ENCODE assay signal across 15 cellular contexts in the genomic region with DNA sequence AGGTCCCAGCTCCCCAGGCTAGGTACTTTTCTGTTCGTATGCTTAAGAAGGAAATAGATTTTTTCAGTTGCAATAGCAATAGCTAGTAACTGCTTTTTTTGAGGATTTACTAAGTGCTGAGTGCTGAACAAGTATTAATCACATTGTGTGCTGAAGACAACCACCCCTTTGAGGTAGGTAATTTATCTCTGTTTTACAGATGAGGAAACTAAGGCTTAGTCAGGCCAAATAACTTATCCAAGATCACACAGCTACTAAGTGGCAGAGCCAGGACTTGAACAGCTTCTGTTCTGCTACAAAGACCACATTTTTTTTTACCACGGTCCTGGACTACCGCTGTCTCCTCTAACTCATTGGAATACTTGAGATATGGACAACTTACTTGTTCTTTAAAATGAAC. TPM values are rescaled to one million over a fixed set of nuclear protein-coding genes. Genes with fewer than 3 reads are reported as not detected.
"Had no signal": no experiment of that assay in that cellular context is flagged by ENCODE, and none has a peak within 500 bp of the region (broad histone marks: within the 10 kb centered on the region; RNA-seq: fewer than 3 reads in every experiment).

No MANE protein-coding gene starts in this region.

- H3K27ac ChIP-seq: brain microvascular endothelial cell, ovary had no signal

- H3K36me3 ChIP-seq: ovary had no signal

- H3K9me3 Mint-ChIP-seq: activated CD4-positive, alpha-beta T cell treated with anti-CD3 and anti-CD28 coated beads, Interleukin-2, amount 10 ng/mL, durations not matched to agents 24 days and 14 days; activated T-cell treated with anti-CD3 and anti-CD28 coated beads, Interleukin-2, amount 50 U/mL, for 4 hours; neural crest cell; stimulated activated naive CD8-positive, alpha-beta T cell treated with anti-CD3 and anti-CD28 coated beads, Interleukin-15, amount 100 ng/mL, for 72 hours; WTC11 had no signal

- H3K4me3 Mint-ChIP-seq: activated CD4-positive, alpha-beta T cell treated with anti-CD3 and anti-CD28 coated beads, Interleukin-2, amount 10 ng/mL, durations not matched to agents 24 days and 14 days; activated T-cell treated with anti-CD3 and anti-CD28 coated beads, Interleukin-2, amount 50 U/mL, for 4 hours; neural crest cell; stimulated activated naive CD8-positive, alpha-beta T cell treated with anti-CD3 and anti-CD28 coated beads, Interleukin-15, amount 100 ng/mL, for 72 hours; WTC11 had no signal

- H3K4me3 ChIP-seq: ovary had no signal

- DNase-seq: activated CD4-positive, alpha-beta T cell treated with anti-CD3 and anti-CD28 coated beads, Interleukin-2, amount 10 ng/mL, durations not matched to agents 24 days and 14 days; activated T-cell treated with anti-CD3 and anti-CD28 coated beads, Interleukin-2, amount 50 U/mL, for 4 hours; amygdala; brain microvascular endothelial cell; foreskin melanocyte; head of caudate nucleus; mesenchymal stem cell; ovary; stimulated activated CD4-positive, alpha-beta T cell treated with anti-CD3 and anti-CD28 coated beads, Interleukin-12 subunit alpha, Interleukin-12 subunit beta, amount 100 ng/mL, for 4 hours; stimulated activated naive CD8-positive, alpha-beta T cell treated with anti-CD3 and anti-CD28 coated beads, Interleukin-15, amount 100 ng/mL, for 72 hours; T1000 had no signal

- H3K9me3 ChIP-seq: ovary had no signal

- H3K27me3 Mint-ChIP-seq: activated CD4-positive, alpha-beta T cell treated with anti-CD3 and anti-CD28 coated beads, Interleukin-2, amount 10 ng/mL, durations not matched to agents 24 days and 14 days; stimulated activated naive CD8-positive, alpha-beta T cell treated with anti-CD3 and anti-CD28 coated beads, Interleukin-15, amount 100 ng/mL, for 72 hours had no signal

- ATAC-seq: activated T-cell treated with anti-CD3 and anti-CD28 coated beads, Interleukin-2, amount 50 U/mL, for 4 hours; left lobe of liver; stimulated activated naive CD8-positive, alpha-beta T cell treated with anti-CD3 and anti-CD28 coated beads, Interleukin-15, amount 100 ng/mL, for 72 hours; WTC11 had no signal

- H3K27me3 ChIP-seq: brain microvascular endothelial cell, ovary had no signal

- H3K4me1 Mint-ChIP-seq: neural crest cell, WTC11 had no signal

RNA-seq across cellular contexts. Expression of gene LRRN4, which starts 39.8 kb away (rescaled TPM):
- total RNA-seq: activated CD4-positive, alpha-beta T cell treated with anti-CD3 and anti-CD28 coated beads, Interleukin-2, amount 10 ng/mL, durations not matched to agents 24 days and 14 days; neural crest cell had no signal
- polyA plus RNA-seq: urinary bladder had no signal
